ENCODE assay signal across 8 cellular contexts in genomic region chr13:97810152-97810551, GRCh38.
DNase-seq lines count a peak whose midpoint lies in the region; ATAC-seq and TF ChIP-seq lines count a peak whose summit lies in the region.

No MANE protein-coding gene starts in this region.

- H3K9me2 ChIP-seq in Loucy (replicated peaks; ENCODE audit: low read depth, low read length): no peaks in the 10 kb centered on the region

- H3K79me2 ChIP-seq in Loucy (ENCODE audit: insufficient read depth, low read length): no peaks in the 10 kb centered on the region

- no peaks in the 10 kb centered on the region for H3K27me3 ChIP-seq in Loucy (ENCODE audit: insufficient read depth, low read length, poor library complexity, severe bottlenecking)

- no peaks in the 10 kb centered on the region for H3F3A ChIP-seq in Loucy (ENCODE audit: low read depth)

- no peaks in the 10 kb centered on the region for H3K9me3 ChIP-seq in Loucy (ENCODE audit: insufficient read depth, low read depth, low read length)

- no peak overlapping the region for H3K4me2 ChIP-seq in Loucy (ENCODE audit: low read depth, low read length, poor library complexity, severe bottlenecking)

- H3K36me3 ChIP-seq in Loucy (ENCODE audit: insufficient read depth, low read length): no peaks in the 10 kb centered on the region

- no peak overlapping the region for H3K9ac ChIP-seq in Loucy (ENCODE audit: low read depth, low read length, poor library complexity, severe bottlenecking)

- ATAC-seq in HG03457 (IDR thresholded peaks at IDR 0.05; ENCODE audit: unreplicated experiment) (no peak), GM21360 (IDR thresholded peaks at IDR 0.05; ENCODE audit: unreplicated experiment) (no peak), GM19463 (IDR thresholded peaks at IDR 0.05; ENCODE audit: unreplicated experiment) (no peak)

- H2AFZ ChIP-seq in Loucy (ENCODE audit: low read length): no peak overlapping the region

- no peaks in the 10 kb centered on the region for H4K20me1 ChIP-seq in Loucy (ENCODE audit: insufficient read depth, low read length, poor library complexity, severe bottlenecking)

- peak; percentile 47 for TF ChIP-seq CTCF in Loucy (conservative IDR thresholded peaks at IDR 0.05; ENCODE audit: low read length)

- H3K4me1 ChIP-seq in Loucy (ENCODE audit: insufficient read depth, low read length, poor library complexity, severe bottlenecking): no peaks in the 10 kb centered on the region

- no peak overlapping the region for H3K4me3 ChIP-seq in Loucy (ENCODE audit: low read length, poor library complexity, severe bottlenecking)

- DNase-seq in DMS153 (lab: John Stamatoyannopoulos, UW): peak; percentile 13
- peak; percentile 37 for DNase-seq in astrocyte of the hippocampus (ENCODE audit: low read depth, low spot score)
- peak; percentile 41 for DNase-seq in medulla oblongata (ENCODE audit: extremely low spot score)
- no peak for DNase-seq in activated CD4-positive, alpha-beta T cell treated with anti-CD3 and anti-CD28 coated beads, Interleukin-2, amount 50 U/mL, for 1 hour
